Comparison of ENCODE assay signal across 2 cellular contexts in the genomic region with DNA sequence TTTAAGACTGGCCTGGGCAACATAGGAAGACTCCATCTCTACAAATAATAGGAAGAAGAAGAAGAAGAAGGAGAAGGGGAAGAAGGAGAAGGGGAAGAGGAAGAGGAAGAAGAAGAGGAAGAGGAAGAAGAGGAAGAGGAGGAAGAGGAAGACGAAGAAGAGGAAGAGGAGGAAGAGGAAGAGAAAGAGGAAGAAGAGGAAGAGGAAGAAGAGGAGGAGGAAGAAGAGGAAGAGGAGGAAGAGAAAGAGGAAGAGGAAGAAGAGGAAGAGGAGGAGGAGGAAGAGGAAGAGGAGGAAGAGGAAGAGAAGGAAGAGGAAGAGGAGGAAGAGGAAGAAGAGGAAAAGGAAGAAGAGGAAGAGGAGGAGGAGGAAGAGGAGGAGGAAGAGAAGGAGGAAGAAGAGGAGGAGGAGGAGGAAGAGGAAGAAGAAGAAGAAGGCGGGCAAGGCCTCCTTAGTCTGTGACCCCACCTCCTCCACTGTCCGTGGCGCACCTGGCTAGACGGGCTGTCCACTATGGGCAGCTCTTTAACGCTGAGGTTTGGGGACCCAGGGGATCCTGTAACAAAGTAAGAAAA.
TF ChIP-seq lines count a peak whose summit lies in the region.

No MANE protein-coding gene starts in this region.

TF ChIP-seq in HepG2, 621 proteins besides CTCF, POLR2A, EP300 and RAD21:
- peak; percentile 36; the same call in 1 of the 2 replicates for TF ChIP-seq LCORL (IDR thresholded peaks at IDR 0.05)
- TF ChIP-seq LCORL (CRISPR knock-in tag; IDR thresholded peaks at IDR 0.05): no peak
- TF ChIP-seq ATM (IDR thresholded peaks at IDR 0.05; ENCODE audit: borderline replicate concordance): 0 out of 2 replicates have a peak, but pooled peaks have one; percentile 29
- peak; percentile 14; the same call in 1 of the 2 replicates for TF ChIP-seq ZBTB40 (IDR thresholded peaks at IDR 0.05)
- TF ChIP-seq ZBTB40 (CRISPR knock-in tag; IDR thresholded peaks at IDR 0.05): no peak
- no peak for TF ChIP-seq ZNF770 (CRISPR knock-in tag; IDR thresholded peaks at IDR 0.05)

TF ChIP-seq in HEK293, 187 proteins besides CTCF, POLR2A, EP300 and RAD21:
- TF ChIP-seq ZNF513 (tag by site-specific recombination; IDR thresholded peaks at IDR 0.05) (peak; percentile 98), WT1 (tag by site-specific recombination; IDR thresholded peaks at IDR 0.05) (no peak)
